10 cellular contexts compared by ENCODE assay signal in genomic region chr5:59685806-59686205, GRCh38.
DNase-seq lines count a peak whose midpoint lies in the region; ATAC-seq and TF ChIP-seq lines count a peak whose summit lies in the region.
"Had no signal": no experiment of that assay in that cellular context is flagged by ENCODE, and none has a peak within 500 bp of the region (broad histone marks: within the 10 kb centered on the region; RNA-seq: fewer than 3 reads in every experiment).

No MANE protein-coding gene starts in this region.

- no peak overlapping the region for H3K4me3 Mint-ChIP-seq in activated naive CD8-positive, alpha-beta T cell treated with anti-CD3 and anti-CD28 coated beads for 36 hours

- no peak overlapping the region for H3K27ac ChIP-seq in gastrocnemius medialis

- no peaks in the 10 kb centered on the region for H3K27me3 ChIP-seq in gastrocnemius medialis

- H3K9me3 Mint-ChIP-seq in activated naive CD8-positive, alpha-beta T cell treated with anti-CD3 and anti-CD28 coated beads for 36 hours: peaks cover 8% of the 10 kb centered on the region

- ATAC-seq in GM19025 (IDR thresholded peaks at IDR 0.05; ENCODE audit: low read depth, unreplicated experiment): peak; percentile 50
- ATAC-seq in HG02798 (IDR thresholded peaks at IDR 0.05; ENCODE audit: poor library complexity, unreplicated experiment): peak; percentile 73
- ATAC-seq in gastrocnemius medialis: peak; percentile 41 to 69

- DNase-seq in NCI-H69 (lab: John Stamatoyannopoulos, UW) (peak; percentile 96), gastrocnemius medialis (no peak), KBM-7 (no peak)
- no peak for DNase-seq in activated naive CD8-positive, alpha-beta T cell treated with anti-CD3 and anti-CD28 coated beads for 36 hours
- no peak for DNase-seq in activated CD8-positive, alpha-beta memory T cell treated with anti-CD3 and anti-CD28 coated beads for 24 hours
- DNase-seq: activated CD4-positive, alpha-beta T cell treated with anti-CD3 and anti-CD28 coated beads, Interleukin-2, amount 50 U/mL, for 48 hours; posterior cingulate gyrus; RPMI8226 had no signal

- in situ Hi-C loops in gastrocnemius medialis (cut with MboI; ENCODE audit: low sequenced_read_pairs in 4 of 4) (loop anchor here (10.0 to 25.0 kb wide), 3 partner anchors 109 to 824 kb away; no protein-coding TSS in a partner anchor), KBM-7 (cut with MboI; ENCODE audit: low pct_unique_long_range_greater_than_20kb, low sequenced_read_pairs) (no loop called here)

- H3K4me1 ChIP-seq in gastrocnemius medialis: peaks cover 12 to 14% of the 10 kb centered on the region in 2 donors

- no peaks in the 10 kb centered on the region for H3K4me1 Mint-ChIP-seq in activated naive CD8-positive, alpha-beta T cell treated with anti-CD3 and anti-CD28 coated beads for 36 hours

- no peaks in the 10 kb centered on the region for H3K9me3 ChIP-seq in gastrocnemius medialis

- no peak for TF ChIP-seq CTCF in gastrocnemius medialis (IDR thresholded peaks at IDR 0.05 in 4 of 5, conservative IDR thresholded peaks at IDR 0.05 in 1 of 5)

- no peaks in the 10 kb centered on the region for H3K36me3 Mint-ChIP-seq in activated naive CD8-positive, alpha-beta T cell treated with anti-CD3 and anti-CD28 coated beads for 36 hours

- H3K27me3 Mint-ChIP-seq in activated naive CD8-positive, alpha-beta T cell treated with anti-CD3 and anti-CD28 coated beads for 36 hours: no peaks in the 10 kb centered on the region

- intact Hi-C loops in gastrocnemius medialis (cut with DNase I; ENCODE audit: low total_unique reads): no loop called here

- TF ChIP-seq POLR2A in gastrocnemius medialis (IDR thresholded peaks at IDR 0.05): no peak

- H3K27ac Mint-ChIP-seq in activated naive CD8-positive, alpha-beta T cell treated with anti-CD3 and anti-CD28 coated beads for 36 hours: no peak overlapping the region

- no peak overlapping the region for H3K4me3 ChIP-seq in gastrocnemius medialis

- H3K36me3 ChIP-seq in gastrocnemius medialis: no peaks in the 10 kb centered on the region
